Comparison of ENCODE assay signal across 17 cellular contexts in genomic region chr15:99130314-99130713, GRCh38. TPM values are rescaled to one million over a fixed set of nuclear protein-coding genes. Genes with fewer than 3 reads are reported as not detected.
DNase-seq lines count a peak whose midpoint lies in the region; ATAC-seq and TF ChIP-seq lines count a peak whose summit lies in the region.
"Had no signal": no experiment of that assay in that cellular context is flagged by ENCODE, and none has a peak within 500 bp of the region (broad histone marks: within the 10 kb centered on the region; RNA-seq: fewer than 3 reads in every experiment).

No MANE protein-coding gene starts in this region.

- TF ChIP-seq CTCF in OCI-LY3 (IDR thresholded peaks at IDR 0.05; ENCODE audit: low read depth, low read length) (no peak), astrocyte of the spinal cord (IDR thresholded peaks at IDR 0.05; ENCODE audit: low read depth, low read length) (no peak), lower lobe of right lung (IDR thresholded peaks at IDR 0.05) (no peak), gastrocnemius medialis (IDR thresholded peaks at IDR 0.05 in 4 of 5, conservative IDR thresholded peaks at IDR 0.05 in 1 of 5) (no peak), coronary artery (IDR thresholded peaks at IDR 0.05) (no peak)

- H4K20me1 ChIP-seq in OCI-LY3 (ENCODE audit: insufficient read depth, low read length) = no peaks in the 10 kb centered on the region

- in situ Hi-C loops in astrocyte of the spinal cord (cut with HindIII; ENCODE audit: low sequenced_read_pairs) (no loop called here), gastrocnemius medialis (cut with MboI; ENCODE audit: low sequenced_read_pairs in 4 of 4) (no loop called here)

- H3K4me3 ChIP-seq in OCI-LY3 (ENCODE audit: low read length) (peak overlapping the region; percentile 78), astrocyte of the spinal cord (ENCODE audit: low read depth, low read length) (no peak overlapping the region), lower lobe of right lung (peak overlapping the region; percentile 13), gastrocnemius medialis (no peak overlapping the region), coronary artery (no peak overlapping the region)

- no peaks in the 10 kb centered on the region for H3K79me2 ChIP-seq in OCI-LY3 (ENCODE audit: low read length)

- ATAC-seq in lower lobe of right lung = no peak
- ATAC-seq in gastrocnemius medialis = no peak
- ATAC-seq: Panc1 had no signal

- H3K4me2 ChIP-seq in OCI-LY3 (ENCODE audit: low read length) = peak overlapping the region; percentile 97

- H2AFZ ChIP-seq in OCI-LY3 (ENCODE audit: low read depth, low read length) = no peak overlapping the region

- TF ChIP-seq POLR2A in gastrocnemius medialis (IDR thresholded peaks at IDR 0.05) = no peak

- H3K27ac ChIP-seq in OCI-LY3 (ENCODE audit: low read length) = no peak overlapping the region
- H3K27ac ChIP-seq in lower lobe of right lung = no peak overlapping the region
- peak overlapping the region; percentile 63 to 97 (median 90) for H3K27ac ChIP-seq in gastrocnemius medialis
- H3K27ac ChIP-seq in coronary artery = no peak overlapping the region

- peak; percentile 66 for DNase-seq in astrocyte of the spinal cord (ENCODE audit: low read depth, low spot score)
- DNase-seq in lower lobe of right lung = peak; percentile 11
- no peak for DNase-seq in gastrocnemius medialis
- no peak for DNase-seq in stimulated activated CD4-positive, alpha-beta T cell treated with anti-CD3 and anti-CD28 coated beads, Interleukin-4, amount 100 ng/mL, for 4 hours
- no peak for DNase-seq in NCI-H82 treated with DMSO at 0.1 percent for 48 hours (lab: John Stamatoyannopoulos, UW; ENCODE audit: unreplicated experiment)
- DNase-seq in NK-92 treated with Interleukin-12 subunit alpha and Interleukin-12 subunit beta, amount 100 ng/mL, for 24 hours (lab: John Stamatoyannopoulos, UW) = no peak
- no peak for DNase-seq in coronary artery (ENCODE audit: low spot score)
- DNase-seq: Caco-2, H7, Karpas-422, MM.1S, NCI-H1105, NCI-H1694 treated with DMSO at 0.1 percent for 48 hours, NCI-H345, NCI-H526 treated with DMSO at 0.1 percent for 48 hours had no signal

- H3K27me3 ChIP-seq in OCI-LY3 (ENCODE audit: low read depth, low read length) (peaks cover 89% of the 10 kb centered on the region), lower lobe of right lung (ENCODE audit: low read depth) (no peaks in the 10 kb centered on the region), gastrocnemius medialis (no peaks in the 10 kb centered on the region)

- H3K9ac ChIP-seq in OCI-LY3 (ENCODE audit: low read length) = peak overlapping the region; percentile 15; the same call in 1 of the 2 replicates

- intact Hi-C loops in lower lobe of right lung (cut with DNase I) (no loop called here), gastrocnemius medialis (cut with DNase I; ENCODE audit: low total_unique reads) (no loop called here)

- no peaks in the 10 kb centered on the region for H3K9me3 ChIP-seq in OCI-LY3 (ENCODE audit: insufficient read depth, low read length)
- H3K9me3 ChIP-seq in lower lobe of right lung = no peaks in the 10 kb centered on the region
- no peaks in the 10 kb centered on the region for H3K9me3 ChIP-seq in gastrocnemius medialis
- H3K9me3 ChIP-seq: Caco-2 had no signal

- no peaks in the 10 kb centered on the region for H3K36me3 ChIP-seq in OCI-LY3 (replicated peaks; ENCODE audit: low read depth, low read length)
- no peaks in the 10 kb centered on the region for H3K36me3 ChIP-seq in lower lobe of right lung
- peaks cover 0 to 61% of the 10 kb centered on the region in 2 donors for H3K36me3 ChIP-seq in gastrocnemius medialis

- H3K4me1 ChIP-seq in OCI-LY3 (ENCODE audit: low read length) (peaks cover 18% of the 10 kb centered on the region), lower lobe of right lung (no peaks in the 10 kb centered on the region), gastrocnemius medialis (peaks cover 62 to 68% of the 10 kb centered on the region in 2 donors)

RNA-seq across cellular contexts. Expression of gene SYNM, which starts 25.4 kb away (rescaled TPM):
- total RNA-seq in lower lobe of right lung (26.8 TPM), gastrocnemius medialis (100 to 1,000 TPM; 200 to 308 (median 266) TPM)

Comparison
In these comparisons a context has a peak if more than half of its experiments do, and no peak if none do; other contexts are left out.
1. H3K27ac ChIP-seq: peak in gastrocnemius medialis (4 of 4); none in OCI-LY3 (single experiment), lower lobe of right lung (single experiment) and coronary artery (0 of 2).
2. H3K4me3 ChIP-seq: peak in OCI-LY3 (single experiment) and lower lobe of right lung (single experiment); none in astrocyte of the spinal cord (single experiment), gastrocnemius medialis (0 of 4) and coronary artery (single experiment).
3. DNase-seq: peak in astrocyte of the spinal cord (single experiment) and lower lobe of right lung (single experiment); none in gastrocnemius medialis (0 of 2), stimulated activated CD4-positive, alpha-beta T cell treated with anti-CD3 and anti-CD28 coated beads, Interleukin-4, amount 100 ng/mL, for 4 hours (0 of 2), NCI-H82 treated with DMSO at 0.1 percent for 48 hours (single experiment), NK-92 treated with Interleukin-12 subunit alpha and Interleukin-12 subunit beta, amount 100 ng/mL, for 24 hours (single experiment) and coronary artery (single experiment).